ENCODE assay signal across 9 cellular contexts in genomic region chr12:129096184-129096583, GRCh38.
"Had no signal": no experiment of that assay in that cellular context is flagged by ENCODE, and none has a peak within 500 bp of the region (broad histone marks: within the 10 kb centered on the region; RNA-seq: fewer than 3 reads in every experiment).

No MANE protein-coding gene starts in this region.

- H3K4me1 Mint-ChIP-seq: GM23338 had no signal

- H3K36me3 ChIP-seq: HAP-1 had no signal

- H3K9me3 ChIP-seq: HAP-1 had no signal

- H2AFZ ChIP-seq: GM23248, GM23338 had no signal

- DNase-seq: GM23248, GOT3, H7, H9, HCEC 1CT, HFFc6 had no signal

- H3K4me3 ChIP-seq: GM23248, GM23338, HAP-1 had no signal

- H3K4me3 Mint-ChIP-seq: GM23338, H9, HFFc6 had no signal

- H3K4me2 ChIP-seq: GM23338 had no signal

- H3K27ac Mint-ChIP-seq: GM23338, HFFc6 had no signal

- ATAC-seq: GM23338, HCT116 had no signal

- H3K27ac ChIP-seq: GM23248 had no signal

- H3K4me1 ChIP-seq: HAP-1 had no signal

- H3K9ac ChIP-seq: GM23248 had no signal
